1 cellular context compared by ENCODE assay signal in the genomic region with DNA sequence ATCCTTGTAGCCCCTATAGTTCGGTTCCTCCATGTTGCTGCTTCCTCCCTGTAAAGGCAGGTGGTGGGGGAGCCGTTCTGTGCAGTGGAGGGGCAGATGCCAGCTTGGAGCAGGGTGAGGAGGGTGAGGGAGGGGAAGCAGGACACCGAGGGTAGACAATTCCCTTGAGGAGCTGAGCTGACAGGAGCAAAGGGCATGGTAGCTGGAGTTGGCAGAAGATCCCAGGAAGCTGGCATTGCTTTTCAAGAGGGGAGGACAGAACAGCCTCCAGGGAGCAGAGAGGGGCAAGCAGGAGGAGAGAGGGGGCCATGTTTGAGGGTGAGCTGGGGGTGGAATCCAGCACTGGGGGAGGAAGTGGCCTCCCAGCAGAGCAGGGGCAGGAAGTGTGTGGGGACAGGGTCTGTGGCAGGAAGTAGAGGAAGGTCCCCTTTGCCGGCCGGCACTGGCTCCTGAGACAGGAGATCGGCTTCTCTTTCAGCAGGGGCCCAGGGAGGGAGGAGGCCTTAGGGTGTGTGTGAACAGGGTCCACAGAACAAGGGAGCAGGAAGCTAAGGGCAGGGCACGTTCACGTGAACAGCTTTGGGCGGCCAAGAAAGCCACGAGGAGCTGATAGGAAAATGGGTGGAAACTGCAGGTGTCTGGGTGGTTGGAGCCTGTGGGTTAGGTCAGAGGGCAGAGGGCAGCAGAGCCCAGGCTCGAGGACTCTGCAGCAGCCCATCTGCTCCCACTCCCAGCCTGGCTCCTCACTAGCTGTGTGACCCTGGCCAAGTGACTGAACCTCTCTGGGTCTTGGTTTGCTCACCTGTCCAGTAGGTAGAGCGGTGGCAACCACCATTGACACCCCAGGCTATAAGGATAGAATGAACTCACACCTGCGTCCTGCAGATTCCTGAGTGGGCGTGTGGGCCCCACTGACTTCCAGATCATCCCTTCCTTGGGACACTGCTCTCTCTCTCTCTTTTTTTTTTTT.
TF ChIP-seq lines count a peak whose summit lies in the region.

No MANE protein-coding gene starts in this region.

TF ChIP-seq in K562, 482 proteins besides CTCF, POLR2A, EP300 and RAD21 (continued from another document):
- TF ChIP-seq CBX8 (IDR thresholded peaks at IDR 0.05; ENCODE audit: borderline replicate concordance, extremely low read depth, low read depth, low read length, poor library complexity, severe bottlenecking) (no peak), ZFP36 (IDR thresholded peaks at IDR 0.05; ENCODE audit: low read depth, low read length, partially characterized antibody) (peak; percentile 43), RFX1 (IDR thresholded peaks at IDR 0.05) (no peak)
- TF ChIP-seq, protein P1, sequence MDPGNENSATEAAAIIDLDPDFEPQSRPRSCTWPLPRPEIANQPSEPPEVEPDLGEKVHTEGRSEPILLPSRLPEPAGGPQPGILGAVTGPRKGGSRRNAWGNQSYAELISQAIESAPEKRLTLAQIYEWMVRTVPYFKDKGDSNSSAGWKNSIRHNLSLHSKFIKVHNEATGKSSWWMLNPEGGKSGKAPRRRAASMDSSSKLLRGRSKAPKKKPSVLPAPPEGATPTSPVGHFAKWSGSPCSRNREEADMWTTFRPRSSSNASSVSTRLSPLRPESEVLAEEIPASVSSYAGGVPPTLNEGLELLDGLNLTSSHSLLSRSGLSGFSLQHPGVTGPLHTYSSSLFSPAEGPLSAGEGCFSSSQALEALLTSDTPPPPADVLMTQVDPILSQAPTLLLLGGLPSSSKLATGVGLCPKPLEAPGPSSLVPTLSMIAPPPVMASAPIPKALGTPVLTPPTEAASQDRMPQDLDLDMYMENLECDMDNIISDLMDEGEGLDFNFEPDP (CRISPR knock-in tag; IDR thresholded peaks at IDR 0.05): no peak
TF ChIP-seq in K562: peak in this region for 4.
